ENCODE assay signal across 8 cellular contexts in the genomic region with DNA sequence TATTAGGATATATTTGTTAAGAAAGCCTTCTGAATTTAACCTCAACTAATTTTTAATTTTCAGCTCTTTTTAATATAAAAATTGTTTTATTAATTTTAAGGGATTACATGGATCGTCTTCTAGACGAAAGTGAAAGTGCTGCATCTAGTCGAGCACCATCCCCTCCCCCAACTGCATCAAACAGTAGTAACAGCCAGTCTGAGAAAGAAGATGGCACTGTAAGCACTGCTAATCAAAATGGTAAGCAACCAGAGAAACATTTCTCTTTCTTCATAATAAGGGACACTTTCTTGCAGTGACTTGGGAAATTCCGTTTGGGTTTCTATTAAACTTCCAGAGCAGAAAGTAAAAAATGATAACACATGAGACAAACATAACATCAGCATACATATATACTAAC. TPM values are rescaled to one million over a fixed set of nuclear protein-coding genes. Genes with fewer than 3 reads are reported as not detected.
DNase-seq lines count a peak whose midpoint lies in the region; ATAC-seq and TF ChIP-seq lines count a peak whose summit lies in the region.

No MANE protein-coding gene starts in this region.

- H3K36me3 Mint-ChIP-seq in activated CD4-positive, alpha-beta memory T cell treated with anti-CD3 and anti-CD28 coated beads, Interleukin-2, amount 10 ng/mL, durations not matched to agents 7 days and 5 days (ENCODE audit: low read depth): peaks cover 57% of the 10 kb centered on the region

- H3K4me3 ChIP-seq in foreskin fibroblast (ENCODE audit: low read depth in 1 of 2, low read length in 2 of 2): no peak overlapping the region

- no peaks in the 10 kb centered on the region for H3K27me3 Mint-ChIP-seq in activated CD4-positive, alpha-beta memory T cell treated with anti-CD3 and anti-CD28 coated beads, Interleukin-2, amount 10 ng/mL, durations not matched to agents 7 days and 5 days

- no peak for TF ChIP-seq CTCF in foreskin fibroblast (IDR thresholded peaks at IDR 0.05; ENCODE audit: low read depth, low read length)

- peak; percentile 62 for ATAC-seq in left ventricle myocardium superior
- ATAC-seq in GM21423 (IDR thresholded peaks at IDR 0.05; ENCODE audit: unreplicated experiment): no peak
- ATAC-seq in GM21723 (IDR thresholded peaks at IDR 0.05; ENCODE audit: unreplicated experiment): no peak

- CTCF ChIA-PET in activated CD4-positive, alpha-beta memory T cell treated with anti-CD3 and anti-CD28 coated beads, Interleukin-2, amount 10 ng/mL, durations not matched to agents 7 days and 5 days (lab: Charles Lee): interaction anchor here (0.9 to 1.3 kb wide), 6 partner anchors 9 to 231 kb away, joined by 3 to 6 read pairs (median 3); no protein-coding TSS in a partner anchor

- intact Hi-C loops in left ventricle myocardium superior (cut with micrococcal nuclease): no loop called here

- DNase-seq in HCEC 1CT (peak; percentile 43), left ventricle myocardium superior (no peak), NCI-H2081 (lab: John Stamatoyannopoulos, UW) (no peak), foreskin fibroblast (no peak)
- peak; percentile 53 for DNase-seq in activated CD4-positive, alpha-beta memory T cell treated with anti-CD3 and anti-CD28 coated beads, Interleukin-2, amount 10 ng/mL, durations not matched to agents 7 days and 5 days
- DNase-seq in stimulated activated CD8-positive, alpha-beta memory T cell treated with anti-CD3 and anti-CD28 coated beads, Interleukin-4, amount 100 ng/mL, for 4 hours (ENCODE audit: low read depth in 2 of 2, low spot score in 1 of 2): peak; percentile 5 to 13

- peak overlapping the region; percentile 46 for H3K27ac Mint-ChIP-seq in activated CD4-positive, alpha-beta memory T cell treated with anti-CD3 and anti-CD28 coated beads, Interleukin-2, amount 10 ng/mL, durations not matched to agents 7 days and 5 days

- POLR2A ChIA-PET in activated CD4-positive, alpha-beta memory T cell treated with anti-CD3 and anti-CD28 coated beads, Interleukin-2, amount 10 ng/mL, durations not matched to agents 7 days and 5 days (lab: Charles Lee): interaction anchor here (0.6 to 1.6 kb wide), 8 partner anchors 8 to 449 kb away, joined by 3 to 5 read pairs (median 4); a partner anchor contains a TSS

- H3K4me3 Mint-ChIP-seq in activated CD4-positive, alpha-beta memory T cell treated with anti-CD3 and anti-CD28 coated beads, Interleukin-2, amount 10 ng/mL, durations not matched to agents 7 days and 5 days: peak overlapping the region; percentile 52

- no peaks in the 10 kb centered on the region for H3K9me3 Mint-ChIP-seq in activated CD4-positive, alpha-beta memory T cell treated with anti-CD3 and anti-CD28 coated beads, Interleukin-2, amount 10 ng/mL, durations not matched to agents 7 days and 5 days

- peaks cover 29% of the 10 kb centered on the region for H3K4me1 Mint-ChIP-seq in activated CD4-positive, alpha-beta memory T cell treated with anti-CD3 and anti-CD28 coated beads, Interleukin-2, amount 10 ng/mL, durations not matched to agents 7 days and 5 days

RNA-seq across cellular contexts. Expression of a gene that starts 56.9 kb away (rescaled TPM):
- total RNA-seq in activated CD4-positive, alpha-beta memory T cell treated with anti-CD3 and anti-CD28 coated beads, Interleukin-2, amount 10 ng/mL, durations not matched to agents 7 days and 5 days: 10 to 100 TPM; 61.7 to 62.0 TPM
- 19.1 TPM for total RNA-seq in left ventricle myocardium superior

RNA-seq across cellular contexts. Expression of a gene that starts 57.0 kb away (rescaled TPM):
- total RNA-seq in activated CD4-positive, alpha-beta memory T cell treated with anti-CD3 and anti-CD28 coated beads, Interleukin-2, amount 10 ng/mL, durations not matched to agents 7 days and 5 days: 1 to 10 TPM; 1.4 to 2.7 TPM
- total RNA-seq in left ventricle myocardium superior: 8.4 TPM

Comparison
In these comparisons a context has a peak if more than half of its experiments do, and no peak if none do; other contexts are left out.
1. DNase-seq: peak in HCEC 1CT (single experiment), activated CD4-positive, alpha-beta memory T cell treated with anti-CD3 and anti-CD28 coated beads, Interleukin-2, amount 10 ng/mL, durations not matched to agents 7 days and 5 days (single experiment) and stimulated activated CD8-positive, alpha-beta memory T cell treated with anti-CD3 and anti-CD28 coated beads, Interleukin-4, amount 100 ng/mL, for 4 hours (2 of 2); none in left ventricle myocardium superior (single experiment), NCI-H2081 (0 of 2) and foreskin fibroblast (0 of 2).